ENCODE assay signal across 1 cellular context in the genomic region with DNA sequence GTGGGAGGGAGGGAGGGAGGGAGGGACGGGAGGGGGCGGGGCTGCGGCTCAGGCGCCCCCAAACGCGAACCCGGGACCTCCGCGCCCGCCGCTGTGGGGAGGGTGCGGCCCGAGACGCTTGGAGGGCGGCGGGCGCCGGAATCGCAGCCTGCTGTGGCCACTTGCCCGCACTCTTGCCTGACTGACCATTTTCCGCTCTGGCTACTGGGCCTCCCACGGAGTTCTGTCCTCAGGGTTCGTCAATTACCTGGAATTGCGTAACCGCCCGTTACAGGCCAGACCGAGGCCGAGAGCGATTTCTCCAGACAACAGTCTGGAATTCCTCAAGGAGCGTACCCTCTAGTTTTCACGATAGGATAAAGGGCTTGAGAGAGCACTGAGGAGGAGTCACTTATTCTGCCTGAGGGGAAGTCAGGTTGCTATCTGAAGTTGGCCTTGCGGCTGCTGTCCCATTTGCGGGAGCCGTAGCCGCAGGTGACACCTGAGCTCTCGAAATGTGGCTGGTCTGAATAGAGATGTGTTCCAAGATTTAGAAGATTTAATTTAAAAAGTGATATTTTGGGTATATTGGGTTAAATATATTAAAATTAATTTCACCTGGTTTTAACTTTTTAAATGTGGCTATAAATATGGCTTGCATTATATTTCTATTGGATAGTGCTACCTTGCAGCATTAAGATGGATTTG.
A peak's percentile ranks its signal among the peaks of the same experiment; 100 is the strongest.
TF ChIP-seq lines count a peak whose summit lies in the region.

No MANE protein-coding gene starts in this region.

TF ChIP-seq in GM12878, 131 proteins besides CTCF, POLR2A, EP300 and RAD21 (continued from another document):
- 0 out of 2 replicates have a peak, but pooled peaks have one; percentile 6 for TF ChIP-seq TCF3 (IDR thresholded peaks at IDR 0.05; ENCODE audit: borderline replicate concordance, insufficient read depth, low read depth, low read length)
